Comparison of ENCODE assay signal across 7 cellular contexts in the genomic region with DNA sequence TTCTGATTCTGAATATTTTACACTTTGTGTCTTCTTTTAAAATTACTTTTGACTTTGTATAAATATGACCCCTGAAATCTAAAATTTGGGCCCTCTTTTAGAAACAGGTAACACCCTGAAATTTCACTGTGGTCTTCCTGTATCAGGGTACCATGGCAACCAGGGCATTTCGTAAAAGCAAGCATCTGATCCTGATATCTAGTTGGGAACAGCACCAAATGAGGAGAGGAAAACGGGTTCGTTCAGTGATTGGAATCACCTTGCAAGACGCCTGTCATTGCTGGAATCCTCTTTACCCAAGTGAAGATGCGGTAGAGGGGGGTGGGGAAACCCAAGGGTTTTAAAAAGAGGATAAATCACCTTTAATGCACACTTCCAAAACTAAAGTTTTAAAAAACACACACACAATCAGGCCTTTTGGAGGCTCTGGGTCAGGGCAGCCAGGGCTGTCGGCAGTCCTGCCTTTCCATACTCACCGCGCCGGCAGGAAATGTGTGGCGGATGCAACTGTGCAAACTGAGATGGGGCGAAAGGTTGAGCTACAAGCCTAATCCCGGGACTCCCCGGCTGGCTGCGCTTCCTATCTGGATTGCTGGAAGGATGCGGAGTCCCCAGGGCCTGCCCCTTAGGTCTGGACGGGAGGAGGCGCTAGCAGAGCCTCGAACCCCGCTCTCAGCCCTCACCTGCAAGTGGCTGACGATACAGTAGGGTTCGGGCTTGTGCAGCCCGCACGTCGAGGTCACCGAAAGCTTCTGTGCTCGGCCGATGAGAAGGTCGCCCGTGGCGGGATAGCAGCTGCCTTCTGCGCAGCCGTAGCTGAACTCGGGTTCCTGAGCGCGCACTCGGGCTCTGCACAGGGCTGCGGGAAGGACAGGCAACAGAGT. TPM values are rescaled to one million over a fixed set of nuclear protein-coding genes. Genes with fewer than 3 reads are reported as not detected.
DNase-seq lines count a peak whose midpoint lies in the region; ATAC-seq and TF ChIP-seq lines count a peak whose summit lies in the region.

No MANE protein-coding gene starts in this region.

- peak overlapping the region; percentile 70 to 93 (median 86) for H3K27ac ChIP-seq in heart right ventricle

- H3K4me1 Mint-ChIP-seq in HFFc6 (ENCODE audit: low read depth): peaks cover 70% of the 10 kb centered on the region
- peaks cover 5% of the 10 kb centered on the region for H3K4me1 Mint-ChIP-seq in activated T-helper 17 cell treated with anti-CD3 and anti-CD28 coated beads, Interleukin-2, amount 50 U/mL, for 72 hours

- peaks cover 0 to 29% (median 0%) of the 10 kb centered on the region in 9 donors for H3K36me3 ChIP-seq in heart right ventricle

- WGBS in heart right ventricle, 2 donors: 16 to 23% methylated on average over 37 of the region's 37 CpGs

- peaks cover 4 to 73% (median 54%) of the 10 kb centered on the region in 9 donors for H3K4me1 ChIP-seq in heart right ventricle

- no peaks in the 10 kb centered on the region for H3K9me3 Mint-ChIP-seq in HFFc6
- H3K9me3 Mint-ChIP-seq in activated T-helper 17 cell treated with anti-CD3 and anti-CD28 coated beads, Interleukin-2, amount 50 U/mL, for 72 hours: no peaks in the 10 kb centered on the region

- H3K9me3 ChIP-seq in heart right ventricle: no peaks in the 10 kb centered on the region

- H3K27me3 ChIP-seq in heart right ventricle: peaks cover 0 to 58% (median 0%) of the 10 kb centered on the region in 7 donors

- TF ChIP-seq CTCF in HFFc6 (IDR thresholded peaks at IDR 0.05) (peak; percentile 39; the same call in 1 of the 2 replicates), heart right ventricle (IDR thresholded peaks at IDR 0.05) (peak in 3 of 9 donors; percentile 39 to 46 (median 40))

- H3K27ac Mint-ChIP-seq in HFFc6: peak overlapping the region; percentile 83
- H3K27ac Mint-ChIP-seq in activated T-helper 17 cell treated with anti-CD3 and anti-CD28 coated beads, Interleukin-2, amount 50 U/mL, for 72 hours: no peak overlapping the region

- H3K36me3 Mint-ChIP-seq in HFFc6 (ENCODE audit: low read depth): peaks cover 24% of the 10 kb centered on the region
- no peaks in the 10 kb centered on the region for H3K36me3 Mint-ChIP-seq in activated T-helper 17 cell treated with anti-CD3 and anti-CD28 coated beads, Interleukin-2, amount 50 U/mL, for 72 hours (ENCODE audit: low read depth)

- intact Hi-C loops in heart right ventricle (cut with DNase I): loop anchor here in 8 of 10 donors (2.0 to 10.0 kb wide), 8 partner anchors 28 to 146 kb away; partner anchors contain the start of gene DLD (in 1 of the 8)

- ATAC-seq in activated T-helper 17 cell treated with anti-CD3 and anti-CD28 coated beads, Interleukin-2, amount 50 U/mL, for 72 hours (replicated peaks): no peak
- peak; percentile 13 to 70 (median 55) for ATAC-seq in heart right ventricle
- no peak for ATAC-seq in GM21737 (IDR thresholded peaks at IDR 0.05; ENCODE audit: unreplicated experiment)
- no peak for ATAC-seq in HG03565 (IDR thresholded peaks at IDR 0.05; ENCODE audit: unreplicated experiment)
- ATAC-seq in HG03159 (IDR thresholded peaks at IDR 0.05; ENCODE audit: unreplicated experiment): no peak

- H3K27me3 Mint-ChIP-seq in HFFc6 (ENCODE audit: insufficient read depth): peaks cover 8% of the 10 kb centered on the region; the same call in 1 of the 2 replicates
- peaks cover 37% of the 10 kb centered on the region for H3K27me3 Mint-ChIP-seq in activated T-helper 17 cell treated with anti-CD3 and anti-CD28 coated beads, Interleukin-2, amount 50 U/mL, for 72 hours

- H3K4me3 ChIP-seq in heart right ventricle: peak overlapping the region; percentile 52 to 88 (median 74)

- peak overlapping the region; percentile 96 for H3K4me3 Mint-ChIP-seq in HFFc6
- H3K4me3 Mint-ChIP-seq in activated T-helper 17 cell treated with anti-CD3 and anti-CD28 coated beads, Interleukin-2, amount 50 U/mL, for 72 hours: peak overlapping the region; percentile 74

- peak; percentile 9 for DNase-seq in HFFc6
- DNase-seq in heart right ventricle: peak; percentile 51 to 74
- DNase-seq in pulmonary artery endothelial cell (ENCODE audit: low read depth, low spot score): peak; percentile 97

RNA-seq across cellular contexts. Expression of gene LAMB1, which starts 1.8 kb away (rescaled TPM):
- total RNA-seq in HFFc6 (2021; fragmentation: NEBNext Ultra II Directional; extraction: Animal tissue kit (Norgen Biotek cat#: 25700)): 100 to 1,000 TPM; 112 to 134 (median 123) TPM
- not detected for total RNA-seq in activated T-helper 17 cell treated with anti-CD3 and anti-CD28 coated beads, Interleukin-2, amount 50 U/mL, for 72 hours
- total RNA-seq in heart right ventricle (10 to 100 TPM; 33.3 to 84.8 (median 52.7) TPM), pulmonary artery endothelial cell (542 and 685 TPM in 2 replicates)
- polyA plus RNA-seq in heart right ventricle: 100 to 1,000 TPM in 1 of 2 donors, 10 to 100 TPM in 1; 84.0 to 145 TPM

Comparison
In these comparisons a context has a peak if more than half of its experiments do, and no peak if none do; other contexts are left out.
1. DNase-seq: peak in every context shown above with its lines; median percentile 97 in pulmonary artery endothelial cell; 62 in heart right ventricle; 9 in HFFc6.
2. ATAC-seq: peak in heart right ventricle (8 of 8); none in activated T-helper 17 cell treated with anti-CD3 and anti-CD28 coated beads, Interleukin-2, amount 50 U/mL, for 72 hours (single experiment), GM21737 (single experiment), HG03565 (single experiment) and HG03159 (single experiment).
3. RNA of gene LAMB1, which starts 1.8 kb away (total RNA-seq): 542 to 685 TPM in pulmonary artery endothelial cell, 112 to 134 TPM in HFFc6 and 33.3 to 84.8 TPM in heart right ventricle; not detected in activated T-helper 17 cell treated with anti-CD3 and anti-CD28 coated beads, Interleukin-2, amount 50 U/mL, for 72 hours; every median in the first group is over 10 times any median in the second.